9 cellular contexts compared by ENCODE assay signal in genomic region chr11:19079643-19080440, GRCh38. TPM values are rescaled to one million over a fixed set of nuclear protein-coding genes. Genes with fewer than 3 reads are reported as not detected.
DNase-seq lines count a peak whose midpoint lies in the region; ATAC-seq and TF ChIP-seq lines count a peak whose summit lies in the region.
"Had no signal": no experiment of that assay in that cellular context is flagged by ENCODE, and none has a peak within 500 bp of the region (broad histone marks: within the 10 kb centered on the region; RNA-seq: fewer than 3 reads in every experiment).

No MANE protein-coding gene starts in this region.

- H3K9me3 ChIP-seq in body of pancreas = no peaks in the 10 kb centered on the region

- H3K4me1 Mint-ChIP-seq in type B pancreatic cell (ENCODE audit: unreplicated experiment) (peaks cover 14% of the 10 kb centered on the region), WTC11 (peaks cover 8% of the 10 kb centered on the region)

- peak overlapping the region; percentile 81 for H3K27ac Mint-ChIP-seq in type B pancreatic cell
- H3K27ac Mint-ChIP-seq in WTC11 = no peak overlapping the region
- H3K27ac Mint-ChIP-seq: activated naive CD8-positive, alpha-beta T cell treated with anti-CD3 and anti-CD28 coated beads for 36 hours had no signal

- H3K27ac ChIP-seq in body of pancreas = peak overlapping the region; percentile 56 to 85 (median 72)

- intact Hi-C loops in body of pancreas (cut with DNase I) = no loop called here

- ATAC-seq in body of pancreas = peak; percentile 76
- ATAC-seq in GM21529 (IDR thresholded peaks at IDR 0.05; ENCODE audit: unreplicated experiment) = no peak
- no peak for ATAC-seq in WTC11
- no peak for ATAC-seq in GM21381 (IDR thresholded peaks at IDR 0.05; ENCODE audit: unreplicated experiment)

- peak overlapping the region; percentile 12 for H3K4me3 Mint-ChIP-seq in type B pancreatic cell
- no peak overlapping the region for H3K4me3 Mint-ChIP-seq in WTC11
- H3K4me3 Mint-ChIP-seq: activated naive CD8-positive, alpha-beta T cell treated with anti-CD3 and anti-CD28 coated beads for 36 hours had no signal

- peaks cover 32% of the 10 kb centered on the region for H3K4me1 ChIP-seq in body of pancreas

- H3K36me3 ChIP-seq in body of pancreas (replicated peaks in 1 of 2; ENCODE audit: insufficient read depth in 1 of 2, low read depth in 2 of 2) = no peaks in the 10 kb centered on the region

- H3K27me3 Mint-ChIP-seq in type B pancreatic cell (peaks cover 4% of the 10 kb centered on the region), WTC11 (ENCODE audit: low read depth) (no peaks in the 10 kb centered on the region; the same call in none of the 2 replicates)

- H3K36me3 Mint-ChIP-seq in type B pancreatic cell (no peaks in the 10 kb centered on the region), WTC11 (no peaks in the 10 kb centered on the region)
- H3K36me3 Mint-ChIP-seq: activated naive CD8-positive, alpha-beta T cell treated with anti-CD3 and anti-CD28 coated beads for 36 hours had no signal

- TF ChIP-seq POLR2A in body of pancreas (IDR thresholded peaks at IDR 0.05) = no peak

- H3K27me3 ChIP-seq in body of pancreas = no peaks in the 10 kb centered on the region

- no peaks in the 10 kb centered on the region for H3K9me3 Mint-ChIP-seq in type B pancreatic cell
- H3K9me3 Mint-ChIP-seq in WTC11 = no peaks in the 10 kb centered on the region
- H3K9me3 Mint-ChIP-seq: activated naive CD8-positive, alpha-beta T cell treated with anti-CD3 and anti-CD28 coated beads for 36 hours had no signal

- POLR2A ChIA-PET in WTC11 (lab: Charles Lee) = interaction anchor here (0.5 kb wide), 1 partner anchor 679 kb away, joined by 6 read pairs; no protein-coding TSS in a partner anchor

- H3K4me3 ChIP-seq in body of pancreas = no peak overlapping the region

- TF ChIP-seq CTCF in body of pancreas (IDR thresholded peaks at IDR 0.05) (no peak), type B pancreatic cell (conservative IDR thresholded peaks at IDR 0.05) (no peak), WTC11 (IDR thresholded peaks at IDR 0.05) (no peak)

- DNase-seq in HPDE6-E6E7 (ENCODE audit: extremely low spot score) (peak; percentile 83), body of pancreas (peak; percentile 39 to 69 (median 57)), islet precursor cell (peak; percentile 72), type B pancreatic cell (ENCODE audit: extremely low spot score, unreplicated experiment) (no peak), WTC11 (ENCODE audit: low spot score) (no peak)
- DNase-seq in stimulated activated CD4-positive, alpha-beta T cell treated with anti-CD3 and anti-CD28 coated beads, Interleukin-4, amount 100 ng/mL, for 1 hour = no peak
- DNase-seq: activated naive CD8-positive, alpha-beta T cell treated with anti-CD3 and anti-CD28 coated beads for 36 hours had no signal

- CTCF ChIA-PET in WTC11 (lab: Charles Lee) = interaction anchor here (0.9 to 1.3 kb wide), 3 partner anchors 8 to 474 kb away, joined by 3 to 5 read pairs (median 3); no protein-coding TSS in a partner anchor

- WGBS in body of pancreas, 2 donors = 41 to 42% methylated on average over 6 of the region's 6 CpGs

TF ChIP-seq in WTC11, 78 proteins besides CTCF, POLR2A, EP300 and RAD21 (continues in another document):
- TF ChIP-seq IRF1 (CRISPR knock-in tag; IDR thresholded peaks at IDR 0.05) (no peak), ATF3 (CRISPR knock-in tag; conservative IDR thresholded peaks at IDR 0.05) (no peak), MAX (CRISPR knock-in tag; IDR thresholded peaks at IDR 0.05) (no peak), MYBL2 (CRISPR knock-in tag; IDR thresholded peaks at IDR 0.05) (no peak), STAT6 (CRISPR knock-in tag; conservative IDR thresholded peaks at IDR 0.05; ENCODE audit: low read depth) (no peak), SP1 (CRISPR knock-in tag; conservative IDR thresholded peaks at IDR 0.05) (no peak), NR1H2 (CRISPR knock-in tag; IDR thresholded peaks at IDR 0.05) (no peak), SOX15 (CRISPR knock-in tag; IDR thresholded peaks at IDR 0.05) (no peak), JAZF1 (CRISPR knock-in tag; IDR thresholded peaks at IDR 0.05) (no peak), MXD4 (CRISPR knock-in tag; IDR thresholded peaks at IDR 0.05; ENCODE audit: borderline replicate concordance) (no peak), ZNF138 (CRISPR knock-in tag; conservative IDR thresholded peaks at IDR 0.05) (no peak), PRDM15 (CRISPR knock-in tag; IDR thresholded peaks at IDR 0.05) (no peak), FOXK1 (CRISPR knock-in tag; IDR thresholded peaks at IDR 0.05) (no peak)

RNA-seq across cellular contexts. Expression of gene MRGPRX2, which starts 19.3 kb away (rescaled TPM):
- total RNA-seq in body of pancreas (not detected), type B pancreatic cell (ENCODE audit: low replicate concordance) (not detected in 2 replicates), WTC11 (2021) (not detected in 3 replicates)

RNA-seq across cellular contexts. Expression of gene ZDHHC13, which starts 37.1 kb away (rescaled TPM):
- 10 to 100 TPM; 12.2 to 16.9 TPM for total RNA-seq in body of pancreas
- 18.2 and 19.0 TPM in 2 replicates for total RNA-seq in type B pancreatic cell (ENCODE audit: low replicate concordance)
- 19.4 to 23.6 TPM (median 20.9 TPM) in 3 replicates for total RNA-seq in WTC11 (2021)

Comparison
In these comparisons a context has a peak if more than half of its experiments do, and no peak if none do; other contexts are left out.
1. DNase-seq: peak in HPDE6-E6E7 (single experiment), body of pancreas (4 of 4) and islet precursor cell (single experiment); none in type B pancreatic cell (single experiment), stimulated activated CD4-positive, alpha-beta T cell treated with anti-CD3 and anti-CD28 coated beads, Interleukin-4, amount 100 ng/mL, for 1 hour (single experiment) and WTC11 (single experiment).